Comparison of ENCODE assay signal across 1 cellular context in genomic region chr2:218659258-218659987, GRCh38.
TF ChIP-seq lines count a peak whose summit lies in the region.

A gene with protein sequence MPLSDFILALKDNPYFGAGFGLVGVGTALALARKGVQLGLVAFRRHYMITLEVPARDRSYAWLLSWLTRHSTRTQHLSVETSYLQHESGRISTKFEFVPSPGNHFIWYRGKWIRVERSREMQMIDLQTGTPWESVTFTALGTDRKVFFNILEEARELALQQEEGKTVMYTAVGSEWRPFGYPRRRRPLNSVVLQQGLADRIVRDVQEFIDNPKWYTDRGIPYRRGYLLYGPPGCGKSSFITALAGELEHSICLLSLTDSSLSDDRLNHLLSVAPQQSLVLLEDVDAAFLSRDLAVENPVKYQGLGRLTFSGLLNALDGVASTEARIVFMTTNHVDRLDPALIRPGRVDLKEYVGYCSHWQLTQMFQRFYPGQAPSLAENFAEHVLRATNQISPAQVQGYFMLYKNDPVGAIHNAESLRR (plus strand): TSS chr2:218659683. CDS start chr2:218660988, 1,305 bp downstream.
A gene with protein sequence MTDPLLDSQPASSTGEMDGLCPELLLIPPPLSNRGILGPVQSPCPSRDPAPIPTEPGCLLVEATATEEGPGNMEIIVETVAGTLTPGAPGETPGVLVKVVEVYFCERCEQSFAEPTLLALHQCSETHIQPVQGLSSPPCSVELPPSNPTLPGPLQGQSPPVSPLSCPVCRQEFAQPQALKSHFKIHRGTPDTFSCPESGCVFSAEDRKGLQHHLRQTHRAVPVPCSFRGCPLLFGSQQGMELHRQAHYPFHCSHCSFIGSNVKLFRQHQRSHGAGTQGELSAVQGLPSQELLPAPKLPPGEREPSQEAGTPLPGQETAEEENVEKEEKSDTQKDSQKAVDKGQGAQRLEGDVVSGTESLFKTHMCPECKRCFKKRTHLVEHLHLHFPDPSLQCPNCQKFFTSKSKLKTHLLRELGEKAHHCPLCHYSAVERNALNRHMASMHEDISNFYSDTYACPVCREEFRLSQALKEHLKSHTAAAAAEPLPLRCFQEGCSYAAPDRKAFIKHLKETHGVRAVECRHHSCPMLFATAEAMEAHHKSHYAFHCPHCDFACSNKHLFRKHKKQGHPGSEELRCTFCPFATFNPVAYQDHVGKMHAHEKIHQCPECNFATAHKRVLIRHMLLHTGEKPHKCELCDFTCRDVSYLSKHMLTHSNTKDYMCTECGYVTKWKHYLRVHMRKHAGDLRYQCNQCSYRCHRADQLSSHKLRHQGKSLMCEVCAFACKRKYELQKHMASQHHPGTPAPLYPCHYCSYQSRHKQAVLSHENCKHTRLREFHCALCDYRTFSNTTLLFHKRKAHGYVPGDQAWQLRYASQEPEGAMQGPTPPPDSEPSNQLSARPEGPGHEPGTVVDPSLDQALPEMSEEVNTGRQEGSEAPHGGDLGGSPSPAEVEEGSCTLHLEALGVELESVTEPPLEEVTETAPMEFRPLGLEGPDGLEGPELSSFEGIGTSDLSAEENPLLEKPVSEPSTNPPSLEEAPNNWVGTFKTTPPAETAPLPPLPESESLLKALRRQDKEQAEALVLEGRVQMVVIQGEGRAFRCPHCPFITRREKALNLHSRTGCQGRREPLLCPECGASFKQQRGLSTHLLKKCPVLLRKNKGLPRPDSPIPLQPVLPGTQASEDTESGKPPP (N-terminal part only) (minus strand): TSS chr2:218659623. CDS start chr2:218656429, 3,194 bp downstream.

TF ChIP-seq in K562, 482 proteins besides CTCF, POLR2A, EP300 and RAD21 (continued from another document):
- TF ChIP-seq, protein P1, sequence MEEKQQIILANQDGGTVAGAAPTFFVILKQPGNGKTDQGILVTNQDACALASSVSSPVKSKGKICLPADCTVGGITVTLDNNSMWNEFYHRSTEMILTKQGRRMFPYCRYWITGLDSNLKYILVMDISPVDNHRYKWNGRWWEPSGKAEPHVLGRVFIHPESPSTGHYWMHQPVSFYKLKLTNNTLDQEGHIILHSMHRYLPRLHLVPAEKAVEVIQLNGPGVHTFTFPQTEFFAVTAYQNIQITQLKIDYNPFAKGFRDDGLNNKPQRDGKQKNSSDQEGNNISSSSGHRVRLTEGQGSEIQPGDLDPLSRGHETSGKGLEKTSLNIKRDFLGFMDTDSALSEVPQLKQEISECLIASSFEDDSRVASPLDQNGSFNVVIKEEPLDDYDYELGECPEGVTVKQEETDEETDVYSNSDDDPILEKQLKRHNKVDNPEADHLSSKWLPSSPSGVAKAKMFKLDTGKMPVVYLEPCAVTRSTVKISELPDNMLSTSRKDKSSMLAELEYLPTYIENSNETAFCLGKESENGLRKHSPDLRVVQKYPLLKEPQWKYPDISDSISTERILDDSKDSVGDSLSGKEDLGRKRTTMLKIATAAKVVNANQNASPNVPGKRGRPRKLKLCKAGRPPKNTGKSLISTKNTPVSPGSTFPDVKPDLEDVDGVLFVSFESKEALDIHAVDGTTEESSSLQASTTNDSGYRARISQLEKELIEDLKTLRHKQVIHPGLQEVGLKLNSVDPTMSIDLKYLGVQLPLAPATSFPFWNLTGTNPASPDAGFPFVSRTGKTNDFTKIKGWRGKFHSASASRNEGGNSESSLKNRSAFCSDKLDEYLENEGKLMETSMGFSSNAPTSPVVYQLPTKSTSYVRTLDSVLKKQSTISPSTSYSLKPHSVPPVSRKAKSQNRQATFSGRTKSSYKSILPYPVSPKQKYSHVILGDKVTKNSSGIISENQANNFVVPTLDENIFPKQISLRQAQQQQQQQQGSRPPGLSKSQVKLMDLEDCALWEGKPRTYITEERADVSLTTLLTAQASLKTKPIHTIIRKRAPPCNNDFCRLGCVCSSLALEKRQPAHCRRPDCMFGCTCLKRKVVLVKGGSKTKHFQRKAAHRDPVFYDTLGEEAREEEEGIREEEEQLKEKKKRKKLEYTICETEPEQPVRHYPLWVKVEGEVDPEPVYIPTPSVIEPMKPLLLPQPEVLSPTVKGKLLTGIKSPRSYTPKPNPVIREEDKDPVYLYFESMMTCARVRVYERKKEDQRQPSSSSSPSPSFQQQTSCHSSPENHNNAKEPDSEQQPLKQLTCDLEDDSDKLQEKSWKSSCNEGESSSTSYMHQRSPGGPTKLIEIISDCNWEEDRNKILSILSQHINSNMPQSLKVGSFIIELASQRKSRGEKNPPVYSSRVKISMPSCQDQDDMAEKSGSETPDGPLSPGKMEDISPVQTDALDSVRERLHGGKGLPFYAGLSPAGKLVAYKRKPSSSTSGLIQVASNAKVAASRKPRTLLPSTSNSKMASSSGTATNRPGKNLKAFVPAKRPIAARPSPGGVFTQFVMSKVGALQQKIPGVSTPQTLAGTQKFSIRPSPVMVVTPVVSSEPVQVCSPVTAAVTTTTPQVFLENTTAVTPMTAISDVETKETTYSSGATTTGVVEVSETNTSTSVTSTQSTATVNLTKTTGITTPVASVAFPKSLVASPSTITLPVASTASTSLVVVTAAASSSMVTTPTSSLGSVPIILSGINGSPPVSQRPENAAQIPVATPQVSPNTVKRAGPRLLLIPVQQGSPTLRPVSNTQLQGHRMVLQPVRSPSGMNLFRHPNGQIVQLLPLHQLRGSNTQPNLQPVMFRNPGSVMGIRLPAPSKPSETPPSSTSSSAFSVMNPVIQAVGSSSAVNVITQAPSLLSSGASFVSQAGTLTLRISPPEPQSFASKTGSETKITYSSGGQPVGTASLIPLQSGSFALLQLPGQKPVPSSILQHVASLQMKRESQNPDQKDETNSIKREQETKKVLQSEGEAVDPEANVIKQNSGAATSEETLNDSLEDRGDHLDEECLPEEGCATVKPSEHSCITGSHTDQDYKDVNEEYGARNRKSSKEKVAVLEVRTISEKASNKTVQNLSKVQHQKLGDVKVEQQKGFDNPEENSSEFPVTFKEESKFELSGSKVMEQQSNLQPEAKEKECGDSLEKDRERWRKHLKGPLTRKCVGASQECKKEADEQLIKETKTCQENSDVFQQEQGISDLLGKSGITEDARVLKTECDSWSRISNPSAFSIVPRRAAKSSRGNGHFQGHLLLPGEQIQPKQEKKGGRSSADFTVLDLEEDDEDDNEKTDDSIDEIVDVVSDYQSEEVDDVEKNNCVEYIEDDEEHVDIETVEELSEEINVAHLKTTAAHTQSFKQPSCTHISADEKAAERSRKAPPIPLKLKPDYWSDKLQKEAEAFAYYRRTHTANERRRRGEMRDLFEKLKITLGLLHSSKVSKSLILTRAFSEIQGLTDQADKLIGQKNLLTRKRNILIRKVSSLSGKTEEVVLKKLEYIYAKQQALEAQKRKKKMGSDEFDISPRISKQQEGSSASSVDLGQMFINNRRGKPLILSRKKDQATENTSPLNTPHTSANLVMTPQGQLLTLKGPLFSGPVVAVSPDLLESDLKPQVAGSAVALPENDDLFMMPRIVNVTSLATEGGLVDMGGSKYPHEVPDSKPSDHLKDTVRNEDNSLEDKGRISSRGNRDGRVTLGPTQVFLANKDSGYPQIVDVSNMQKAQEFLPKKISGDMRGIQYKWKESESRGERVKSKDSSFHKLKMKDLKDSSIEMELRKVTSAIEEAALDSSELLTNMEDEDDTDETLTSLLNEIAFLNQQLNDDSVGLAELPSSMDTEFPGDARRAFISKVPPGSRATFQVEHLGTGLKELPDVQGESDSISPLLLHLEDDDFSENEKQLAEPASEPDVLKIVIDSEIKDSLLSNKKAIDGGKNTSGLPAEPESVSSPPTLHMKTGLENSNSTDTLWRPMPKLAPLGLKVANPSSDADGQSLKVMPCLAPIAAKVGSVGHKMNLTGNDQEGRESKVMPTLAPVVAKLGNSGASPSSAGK (IDR thresholded peaks at IDR 0.05), result peak; percentile 19; the same call in 1 of the 2 replicates
- TF ChIP-seq SPI1 (IDR thresholded peaks at IDR 0.05; ENCODE audit: borderline replicate concordance, low read depth, low read length) (peak; percentile 30; the same call in 1 of the 2 replicates), C11orf30 (IDR thresholded peaks at IDR 0.05; ENCODE audit: low read depth) (peak; percentile 69), ZNF655 (CRISPR knock-in tag; IDR thresholded peaks at IDR 0.05) (no peak)
